ENCODE assay signal across 8 cellular contexts in genomic region chr14:94081386-94081820, GRCh38. TPM values are rescaled to one million over a fixed set of nuclear protein-coding genes. Genes with fewer than 3 reads are reported as not detected.
DNase-seq lines count a peak whose midpoint lies in the region; ATAC-seq and TF ChIP-seq lines count a peak whose summit lies in the region.

No MANE protein-coding gene starts in this region.

- no peaks in the 10 kb centered on the region for H3K9me3 Mint-ChIP-seq in activated T-cell treated with anti-CD3 and anti-CD28 coated beads, Interleukin-2, amount 50 U/mL, for 24 hours

- H3K4me3 ChIP-seq in heart left ventricle = peak overlapping the region; percentile 71 to 100 (median 90)
- peak overlapping the region; percentile 92 to 95 (median 92) for H3K4me3 ChIP-seq in skeletal muscle tissue (ENCODE audit: low read length in 3 of 3)

- DNase-seq in activated T-cell treated with anti-CD3 and anti-CD28 coated beads, Interleukin-2, amount 50 U/mL, for 24 hours = no peak
- DNase-seq in activated T-cell treated with anti-CD3 and anti-CD28 coated beads, Interleukin-2, amount 50 U/mL, for 1 hour = no peak
- DNase-seq in heart left ventricle (no peak), HT-29 (ENCODE audit: low spot score) (no peak), NK-92 (lab: John Stamatoyannopoulos, UW; ENCODE audit: unreplicated experiment) (no peak)

- TF ChIP-seq CTCF in VCaP (conservative IDR thresholded peaks at IDR 0.05) (no peak), heart left ventricle (IDR thresholded peaks at IDR 0.05) (no peak)

- ATAC-seq in HG03060 (IDR thresholded peaks at IDR 0.05; ENCODE audit: low read depth, unreplicated experiment) = peak; percentile 10
- no peak for ATAC-seq in heart left ventricle

- WGBS in heart left ventricle, 4 donors = 1% methylated on average over 18 to 19 of the region's 19 CpGs

- H3K9me3 ChIP-seq in heart left ventricle (no peaks in the 10 kb centered on the region), skeletal muscle tissue (ENCODE audit: control insufficient read depth in 3 of 3, low read length in 3 of 3) (no peaks in the 10 kb centered on the region)

- TF ChIP-seq POLR2A in heart left ventricle (IDR thresholded peaks at IDR 0.05) = no peak

- no peaks in the 10 kb centered on the region for H3K27me3 Mint-ChIP-seq in activated T-cell treated with anti-CD3 and anti-CD28 coated beads, Interleukin-2, amount 50 U/mL, for 24 hours

- peaks cover 52% of the 10 kb centered on the region for H3K36me3 Mint-ChIP-seq in activated T-cell treated with anti-CD3 and anti-CD28 coated beads, Interleukin-2, amount 50 U/mL, for 24 hours (ENCODE audit: low read depth)

- H3K4me3 Mint-ChIP-seq in activated T-cell treated with anti-CD3 and anti-CD28 coated beads, Interleukin-2, amount 50 U/mL, for 24 hours = peak overlapping the region; percentile 99

- peak overlapping the region; percentile 92 for H3K27ac ChIP-seq in VCaP
- H3K27ac ChIP-seq in heart left ventricle = peak overlapping the region in 11 of 12 donors; percentile 63 to 95 (median 90)
- peak overlapping the region; percentile 93 for H3K27ac ChIP-seq in skeletal muscle tissue (ENCODE audit: low read depth, low read length)

- H3K36me3 ChIP-seq in heart left ventricle = peaks cover 0 to 31% (median 17%) of the 10 kb centered on the region in 9 donors
- peaks cover 7 to 14% (median 10%) of the 10 kb centered on the region in 3 donors for H3K36me3 ChIP-seq in skeletal muscle tissue (ENCODE audit: control insufficient read depth in 3 of 3, insufficient read depth in 3 of 3, low read length in 3 of 3)

- peaks cover 54% of the 10 kb centered on the region for H3K4me1 Mint-ChIP-seq in activated T-cell treated with anti-CD3 and anti-CD28 coated beads, Interleukin-2, amount 50 U/mL, for 24 hours (ENCODE audit: low read depth)

- peaks cover 12 to 47% (median 39%) of the 10 kb centered on the region in 12 donors for H3K4me1 ChIP-seq in heart left ventricle
- H3K4me1 ChIP-seq in skeletal muscle tissue (ENCODE audit: control insufficient read depth in 3 of 3, insufficient read depth in 3 of 3, low read length in 3 of 3) = peaks cover 28 to 42% (median 36%) of the 10 kb centered on the region in 3 donors

- H3K27ac Mint-ChIP-seq in activated T-cell treated with anti-CD3 and anti-CD28 coated beads, Interleukin-2, amount 50 U/mL, for 24 hours = peak overlapping the region; percentile 99

- peak overlapping the region; percentile 94 to 95 (median 94) for H3K9ac ChIP-seq in skeletal muscle tissue (ENCODE audit: low read depth in 1 of 3, low read length in 3 of 3)

- H3K27me3 ChIP-seq in heart left ventricle (no peaks in the 10 kb centered on the region), skeletal muscle tissue (ENCODE audit: control insufficient read depth in 3 of 3, insufficient read depth in 3 of 3, low read length in 3 of 3) (no peaks in the 10 kb centered on the region)

- intact Hi-C loops in heart left ventricle (cut with DNase I) = loop anchor here in 3 of 10 donors (2.0 to 5.0 kb wide), 4 partner anchors 29 to 51 kb away; partner anchors contain the start of genes IFI27L2 (in 2 of the 3) and IFI27 (in 1 of the 3)

RNA-seq across cellular contexts. Expression of gene IFI27L1, which starts 0.3 kb away (rescaled TPM):
- total RNA-seq in heart left ventricle (10 to 100 TPM in 7 of 9 donors, 1 to 10 TPM in 2; 8.9 to 30.8 (median 16.0) TPM), skeletal muscle tissue (5.7 TPM)
- 10 to 100 TPM; 19.4 to 45.0 TPM for polyA plus RNA-seq in heart left ventricle
- total RNA-seq in HT-29 (2014; rRNA removed; shearing (Covaris generic)) = 9.6 and 12.7 TPM in 2 replicates

RNA-seq across cellular contexts. Expression of gene DDX24, which starts 0.4 kb away (rescaled TPM):
- total RNA-seq in heart left ventricle (100 to 1,000 TPM; 161 to 268 (median 209) TPM), skeletal muscle tissue (49.6 TPM)
- 100 to 1,000 TPM; 113 to 123 TPM for polyA plus RNA-seq in heart left ventricle
- total RNA-seq in HT-29 (2014; rRNA removed; shearing (Covaris generic)) = 66.9 and 67.7 TPM in 2 replicates

RNA-seq across cellular contexts. Expression of gene IFI27, which starts 29.1 kb away (rescaled TPM):
- 100 to 1,000 TPM; 135 to 458 (median 177) TPM for total RNA-seq in heart left ventricle
- 100 to 1,000 TPM; 446 to 469 TPM for polyA plus RNA-seq in heart left ventricle
- total RNA-seq in skeletal muscle tissue = 1.6 TPM
- total RNA-seq in HT-29 (2014; rRNA removed; shearing (Covaris generic)) = 481 and 816 TPM in 2 replicates

RNA-seq across cellular contexts. Expression of gene IFI27L2, which starts 48.0 kb away (rescaled TPM):
- total RNA-seq in heart left ventricle = 100 to 1,000 TPM in 1 of 9 donors, 10 to 100 TPM in 8; 44.8 to 102 (median 61.4) TPM
- polyA plus RNA-seq in heart left ventricle = 10 to 100 TPM; 68.9 to 71.3 TPM
- 14.1 TPM for total RNA-seq in skeletal muscle tissue
- total RNA-seq in HT-29 (2014; rRNA removed; shearing (Covaris generic)) = 52.3 and 56.9 TPM in 2 replicates

RNA-seq across cellular contexts. Expression of gene OTUB2, which starts 55.3 kb away (rescaled TPM):
- total RNA-seq in heart left ventricle (under 1 TPM; 0.09 to 0.60 (median 0.38) TPM), skeletal muscle tissue (1.0 TPM)
- polyA plus RNA-seq in heart left ventricle = under 1 TPM; 0.19 to 0.50 TPM
- total RNA-seq in HT-29 (2014; rRNA removed; shearing (Covaris generic)) = 2.3 and 2.4 TPM in 2 replicates

Comparison
In these comparisons a context has a peak if more than half of its experiments do, and no peak if none do; other contexts are left out.
1. RNA of gene IFI27, which starts 29.1 kb away (total RNA-seq): 481 to 816 TPM in HT-29 and 135 to 458 TPM in heart left ventricle; 1.6 TPM in skeletal muscle tissue (single experiment); every median in the first group is over 10 times any median in the second.
2. Peak in every context shown above with its lines, with median percentiles within 50 percentile points of each other: H3K27ac ChIP-seq.